ENCODE assay signal across 8 cellular contexts in the genomic region with DNA sequence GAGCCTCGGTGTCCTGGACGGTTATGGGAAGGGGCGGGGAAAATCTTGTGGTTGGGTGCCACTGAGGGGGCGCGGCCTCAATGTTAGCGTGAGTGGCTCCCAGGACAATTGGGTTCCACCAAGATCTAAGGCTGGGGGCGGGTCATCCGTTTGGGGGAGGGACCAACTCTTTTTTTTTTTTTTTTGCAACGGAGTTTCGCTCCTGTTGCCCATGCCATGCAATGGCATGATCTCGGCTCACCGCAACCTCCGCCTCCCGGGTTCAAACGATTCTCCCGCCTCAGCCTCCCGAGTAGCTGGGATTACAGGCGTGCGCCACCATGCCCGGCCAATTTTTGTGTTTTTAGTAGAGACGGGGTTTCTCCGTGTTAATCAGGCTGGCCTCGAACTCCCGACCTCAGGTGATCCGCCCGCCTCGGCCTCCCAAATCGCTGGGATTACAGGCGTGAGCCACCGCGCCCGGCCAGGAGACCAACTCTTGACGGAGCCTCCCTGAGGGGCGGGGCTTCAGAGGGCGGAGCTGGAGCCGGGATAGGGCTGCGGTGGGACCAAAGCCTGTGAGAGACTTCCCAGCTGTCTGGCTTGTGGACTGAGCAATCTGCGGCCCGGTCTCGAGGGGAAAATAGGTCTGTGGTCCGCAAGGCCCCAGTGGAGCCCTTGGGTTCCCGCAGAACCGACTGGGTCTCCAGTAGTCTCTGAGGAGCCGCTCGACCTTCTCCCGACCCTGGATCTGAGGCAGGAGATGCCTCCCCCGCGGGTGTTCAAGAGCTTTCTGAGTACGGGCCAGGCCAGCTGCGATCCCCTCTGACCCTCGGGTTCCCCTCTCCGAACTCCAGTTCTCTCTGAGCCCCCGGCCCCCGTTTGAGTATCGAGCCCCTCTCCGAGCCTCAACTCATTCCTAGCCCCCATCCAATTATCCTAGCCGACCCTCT. TPM values are rescaled to one million over a fixed set of nuclear protein-coding genes. Genes with fewer than 3 reads are reported as not detected.
DNase-seq lines count a peak whose midpoint lies in the region; ATAC-seq, FAIRE-seq and TF ChIP-seq lines count a peak whose summit lies in the region.

No MANE protein-coding gene starts in this region.

- peaks cover 34% of the 10 kb centered on the region for H3F3A ChIP-seq in MM.1S (ENCODE audit: insufficient read depth, low read length)

- H3K27ac ChIP-seq in A549 (peak overlapping the region; percentile 80 to 90), MM.1S (ENCODE audit: low read length) (no peak overlapping the region), iPS-18a (ENCODE audit: low read length) (no peak overlapping the region), sigmoid colon (peak overlapping the region; percentile 85 to 99 (median 92))

- TF ChIP-seq EP300 in A549 (IDR thresholded peaks at IDR 0.05): no peak
- TF ChIP-seq EP300 in sigmoid colon (IDR thresholded peaks at IDR 0.05): no peak

- TF ChIP-seq POLR2A in A549 (IDR thresholded peaks at IDR 0.05; ENCODE audit: low read length) (peak; percentile 44), sigmoid colon (IDR thresholded peaks at IDR 0.05) (peak; percentile 30 to 35)

- H3K27me3 ChIP-seq in MM.1S (replicated peaks; ENCODE audit: insufficient read depth, low read length) (peaks cover 6% of the 10 kb centered on the region; the same call in 1 of the 2 replicates), iPS-18a (ENCODE audit: control insufficient read depth, insufficient read depth, low read length) (peaks cover 11% of the 10 kb centered on the region), sigmoid colon (no peaks in the 10 kb centered on the region)

- H3K36me3 ChIP-seq in MM.1S (replicated peaks; ENCODE audit: insufficient read depth, low read length) (no peaks in the 10 kb centered on the region), iPS-18a (ENCODE audit: control insufficient read depth, low read depth, low read length) (no peaks in the 10 kb centered on the region), sigmoid colon (peaks cover 0 to 4% (median 0%) of the 10 kb centered on the region in 4 donors)

- FAIRE-seq in A549 (lab: Jason Lieb, UNC): no peak

- H3K4me2 ChIP-seq in A549: peak overlapping the region; percentile 85
- H3K4me2 ChIP-seq in MM.1S (ENCODE audit: low read depth, low read length): peak overlapping the region; percentile 53; the same call in 1 of the 2 replicates

- H3K4me1 ChIP-seq in A549 (peaks cover 18% of the 10 kb centered on the region), MM.1S (ENCODE audit: low read length) (peaks cover 19% of the 10 kb centered on the region), iPS-18a (ENCODE audit: control insufficient read depth, low read depth, low read length) (peaks cover 8% of the 10 kb centered on the region), sigmoid colon (peaks cover 0 to 43% (median 33%) of the 10 kb centered on the region in 4 donors)

- DNase-seq in A549 (ENCODE audit: low read depth in 1 of 2, low spot score in 1 of 2) (peak; percentile 86 to 87), GM13976 (ENCODE audit: low spot score) (peak; percentile 73), MM.1S (no peak), SW480 (ENCODE audit: low spot score) (peak; percentile 100), T47D (ENCODE audit: low read depth in 1 of 2, low spot score in 1 of 2) (peak; percentile 99 to 100), sigmoid colon (peak; percentile 95)

- peak; percentile 53 to 75 for ATAC-seq in A549
- no peak for ATAC-seq in HG03460 (IDR thresholded peaks at IDR 0.05; ENCODE audit: unreplicated experiment)

- in situ Hi-C loops in GM13976 (cut with MboI; ENCODE audit: low sequenced_read_pairs, unreplicated experiment): no loop called here
- in situ Hi-C loops in T47D (cut with HindIII; ENCODE audit: low pct_unique_long_range_greater_than_20kb, low sequenced_read_pairs): no loop called here

- intact Hi-C loops in sigmoid colon (cut with DNase I): loop anchor here (1.0 to 5.0 kb wide), 4 partner anchors 48 to 126 kb away; a partner anchor contains a TSS

- POLR2A ChIA-PET in A549 (lab: Yijun Ruan, JAX): interaction anchor here (0.5 to 4.2 kb wide), 15 partner anchors 13 to 520 kb away, joined by 3 to 51 read pairs (median 5); a partner anchor contains a TSS

- H3K9me2 ChIP-seq in MM.1S (replicated peaks; ENCODE audit: insufficient read depth, low read length): no peaks in the 10 kb centered on the region

- H3K9me3 ChIP-seq in A549: no peaks in the 10 kb centered on the region
- no peaks in the 10 kb centered on the region for H3K9me3 ChIP-seq in MM.1S (replicated peaks; ENCODE audit: insufficient read depth, low read length)
- no peaks in the 10 kb centered on the region for H3K9me3 ChIP-seq in iPS-18a (ENCODE audit: control insufficient read depth, low read depth, low read length)
- H3K9me3 ChIP-seq in sigmoid colon: no peaks in the 10 kb centered on the region

- TF ChIP-seq RAD21 in A549 (conservative IDR thresholded peaks at IDR 0.05 in 1 of 2, IDR thresholded peaks at IDR 0.05 in 1 of 2): no peak

- no peak overlapping the region; the same call in 1 of the 2 replicates for H2AFZ ChIP-seq in MM.1S (ENCODE audit: low read length)

- CTCF ChIA-PET in A549 (lab: Yijun Ruan, JAX): interaction anchor here (1.0 to 6.6 kb wide), 10 partner anchors 9 to 524 kb away, joined by 3 to 73 read pairs (median 6); a partner anchor contains a TSS

- WGBS in A549 (ENCODE audit: missing lambda C conversion rate): 3% methylated on average over 48 of the region's 57 CpGs
- 1 to 4% methylated on average over 57 of the region's 57 CpGs for WGBS in sigmoid colon, 2 donors

- H3K4me3 ChIP-seq in A549 (peak overlapping the region; percentile 61), MM.1S (ENCODE audit: low read length) (peak overlapping the region; percentile 13; the same call in 1 of the 2 replicates), iPS-18a (ENCODE audit: low read length) (peak overlapping the region; percentile 45), sigmoid colon (peak overlapping the region; percentile 23 to 58 (median 51))

- no peaks in the 10 kb centered on the region for H3K79me2 ChIP-seq in MM.1S (ENCODE audit: low read length)

- no peak overlapping the region for H3K9ac ChIP-seq in MM.1S (ENCODE audit: low read length)
- no peak overlapping the region for H3K9ac ChIP-seq in iPS-18a (ENCODE audit: low read length)

- H4K20me1 ChIP-seq in MM.1S (ENCODE audit: insufficient read depth, low read length): no peaks in the 10 kb centered on the region

- no peak for TF ChIP-seq CTCF in A549 (IDR thresholded peaks at IDR 0.05)
- TF ChIP-seq CTCF in GM13976 (IDR thresholded peaks at IDR 0.05; ENCODE audit: borderline replicate concordance, control extremely low read depth, extremely low read depth, insufficient read depth, missing control alignments): no peak
- no peak for TF ChIP-seq CTCF in MM.1S (IDR thresholded peaks at IDR 0.05; ENCODE audit: low read length)
- TF ChIP-seq CTCF in sigmoid colon (IDR thresholded peaks at IDR 0.05): no peak

TF ChIP-seq in A549, 52 proteins besides CTCF, POLR2A, EP300 and RAD21 (continues in another document):
- TF ChIP-seq NFE2L2 (conservative IDR thresholded peaks at IDR 0.05; ENCODE audit: low read length) (no peak), TP53 (CRISPR knock-in tag; IDR thresholded peaks at IDR 0.05) (no peak), HDAC2 (IDR thresholded peaks at IDR 0.05) (no peak), ZC3H11A (IDR thresholded peaks at IDR 0.05) (no peak), MYC (IDR thresholded peaks at IDR 0.05; ENCODE audit: borderline replicate concordance, low read length) (no peak), EHF (CRISPR knock-in tag; IDR thresholded peaks at IDR 0.05) (peak; percentile 64; the same call in 1 of the 2 replicates), PHF8 (IDR thresholded peaks at IDR 0.05; ENCODE audit: borderline replicate concordance, low read depth) (peak; percentile 60; the same call in 1 of the 2 replicates)
- TF ChIP-seq, protein P1, sequence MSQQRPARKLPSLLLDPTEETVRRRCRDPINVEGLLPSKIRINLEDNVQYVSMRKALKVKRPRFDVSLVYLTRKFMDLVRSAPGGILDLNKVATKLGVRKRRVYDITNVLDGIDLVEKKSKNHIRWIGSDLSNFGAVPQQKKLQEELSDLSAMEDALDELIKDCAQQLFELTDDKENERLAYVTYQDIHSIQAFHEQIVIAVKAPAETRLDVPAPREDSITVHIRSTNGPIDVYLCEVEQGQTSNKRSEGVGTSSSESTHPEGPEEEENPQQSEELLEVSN (IDR thresholded peaks at IDR 0.05; ENCODE audit: borderline replicate concordance, low read depth): peak; percentile 43; the same call in 1 of the 2 replicates

RNA-seq across cellular contexts. Expression of a gene that starts 1.1 kb away (rescaled TPM):
- 5.0 and 7.9 TPM in 2 replicates for polyA plus RNA-seq in A549 (2011; rRNA removed)
- 4.4 TPM in 2 replicates for polyA plus RNA-seq in A549 (2012; cell fraction: cytosol; rRNA removed)
- polyA plus RNA-seq in A549 (2012; cell fraction: nucleus; rRNA removed): 13.1 and 16.5 TPM in 2 replicates
- polyA plus RNA-seq in A549 (2017; fragmentation: RNase III; extraction: RNeasy Plus Mini Kit Qiagen cat#74134 plus additional on column Dnase treatment): 2.6 to 4.6 TPM (median 4.4 TPM) in 3 replicates
- 3.2 and 7.2 TPM in 2 replicates for polyA minus RNA-seq in A549 (2011; rRNA and poly(A)+ RNA removed)
- 10 to 100 TPM in 1 of 4 donors, 1 to 10 TPM in 3; 3.3 to 10.5 (median 4.6) TPM for total RNA-seq in sigmoid colon
- 1 to 10 TPM in 2 of 3 donors, not detected in 1; 4.1 to 4.2 TPM for polyA plus RNA-seq in sigmoid colon

RNA-seq across cellular contexts. Expression of a gene that starts 48.0 kb away (rescaled TPM):
- polyA plus RNA-seq in A549 (2011; rRNA removed) (180 and 199 TPM in 2 replicates), A549 (2017; fragmentation: RNase III; extraction: RNeasy Plus Mini Kit Qiagen cat#74134 plus additional on column Dnase treatment) (210 to 244 TPM (median 239 TPM) in 3 replicates), sigmoid colon (100 to 1,000 TPM in 1 of 3 donors, 10 to 100 TPM in 2; 71.5 to 118 (median 76.8) TPM)
- 293 and 348 TPM in 2 replicates for polyA plus RNA-seq in A549 (2012; cell fraction: cytosol; rRNA removed)
- polyA plus RNA-seq in A549 (2012; cell fraction: nucleus; rRNA removed): 558 and 578 TPM in 2 replicates
- polyA minus RNA-seq in A549 (2011; rRNA and poly(A)+ RNA removed): 200 and 245 TPM in 2 replicates
- total RNA-seq in sigmoid colon: 100 to 1,000 TPM in 2 of 4 donors, 10 to 100 TPM in 2; 56.5 to 156 (median 90.1) TPM

RNA-seq across cellular contexts. Expression of a gene that starts 48.0 kb away (rescaled TPM):
- polyA plus RNA-seq in A549 (2011; rRNA removed) (92.9 and 119 TPM in 2 replicates), A549 (2017; fragmentation: RNase III; extraction: RNeasy Plus Mini Kit Qiagen cat#74134 plus additional on column Dnase treatment) (49.0 to 50.9 TPM (median 49.9 TPM) in 3 replicates), sigmoid colon (10 to 100 TPM; 10.2 to 23.1 (median 12.0) TPM)
- polyA plus RNA-seq in A549 (2012; cell fraction: cytosol; rRNA removed): 41.1 and 47.6 TPM in 2 replicates
- 84.2 and 93.7 TPM in 2 replicates for polyA plus RNA-seq in A549 (2012; cell fraction: nucleus; rRNA removed)
- 174 and 209 TPM in 2 replicates for polyA minus RNA-seq in A549 (2011; rRNA and poly(A)+ RNA removed)
- 10 to 100 TPM; 24.6 to 26.4 (median 25.7) TPM for total RNA-seq in sigmoid colon

Comparison
In these comparisons a context has a peak if more than half of its experiments do, and no peak if none do; other contexts are left out.
1. H3K27ac ChIP-seq: peak in A549 (2 of 2) and sigmoid colon (4 of 4); none in MM.1S (single experiment) and iPS-18a (single experiment).
2. Peak in every context shown above with its lines, with median percentiles within 50 percentile points of each other: H3K4me3 ChIP-seq.